15 cellular contexts compared by ENCODE assay signal in genomic region chr1:27609210-27609555, GRCh38. TPM values are rescaled to one million over a fixed set of nuclear protein-coding genes. Genes with fewer than 3 reads are reported as not detected.
A peak's percentile ranks its signal among the peaks of the same experiment; 100 is the strongest.
DNase-seq lines count a peak whose midpoint lies in the region; ATAC-seq, FAIRE-seq and TF ChIP-seq lines count a peak whose summit lies in the region.
"Had no signal": no experiment of that assay in that cellular context is flagged by ENCODE, and none has a peak within 500 bp of the region (broad histone marks: within the 10 kb centered on the region; RNA-seq: fewer than 3 reads in every experiment).

No MANE protein-coding gene starts in this region.

- H3F3A ChIP-seq in SK-N-SH (replicated peaks; ENCODE audit: insufficient read depth), result peaks cover 12% of the 10 kb centered on the region
- no peaks in the 10 kb centered on the region for H3F3A ChIP-seq in GM23248 (ENCODE audit: insufficient read depth)

- intact Hi-C loops in K562 (cut with micrococcal nuclease), result loop anchor here (5.0 kb wide), 3 partner anchors 102 to 312 kb away; no protein-coding TSS in a partner anchor

- H4K20me1 ChIP-seq in SK-N-SH (ENCODE audit: insufficient read depth) (no peaks in the 10 kb centered on the region), GM23248 (ENCODE audit: insufficient read depth) (no peaks in the 10 kb centered on the region), K562 (replicated peaks; ENCODE audit: control insufficient read depth, insufficient read depth, low read length) (0 out of 2 replicates have a peak, but pooled peaks cover 6% of the 10 kb centered on the region)

- TF ChIP-seq RAD21 in SK-N-SH (IDR thresholded peaks at IDR 0.05; ENCODE audit: low read length), result no peak
- TF ChIP-seq RAD21 in K562 (CRISPR knock-in tag; conservative IDR thresholded peaks at IDR 0.05 in 1 of 2, IDR thresholded peaks at IDR 0.05 in 1 of 2), result no peak

- no peak overlapping the region for H2AFZ ChIP-seq in SK-N-SH (ENCODE audit: low read depth)
- no peak overlapping the region for H2AFZ ChIP-seq in GM23248
- H2AFZ ChIP-seq in K562 (ENCODE audit: low read depth, low read length), result no peak overlapping the region

- CTCF ChIA-PET in SK-N-SH (lab: Yijun Ruan, JAX), result interaction anchor here (0.5 to 27.7 kb wide), 19 partner anchors 9 to 563 kb away, joined by 3 to 603 read pairs (median 10); partner anchors contain the start of gene IFI6
- CTCF ChIA-PET in K562 (lab: Yijun Ruan, JAX; ENCODE audit: low intra/inter-chr PET ratio), result interaction anchor here (1.0 to 5.2 kb wide), 5 partner anchors 35 to 1268 kb away, joined by 3 to 157 read pairs (median 5); no protein-coding TSS in a partner anchor

- TF ChIP-seq EP300 in SK-N-SH (IDR thresholded peaks at IDR 0.05; ENCODE audit: borderline replicate concordance in 1 of 2, low read depth in 1 of 2, low read length in 1 of 2), result no peak
- TF ChIP-seq EP300 in K562 (IDR thresholded peaks at IDR 0.05; ENCODE audit: low read length), result no peak

- no TSS peak for BruUV-seq in K562 (replicated peaks; lab: Mats Ljungman, UMichigan)

- peaks cover 4% of the 10 kb centered on the region for H3K27me3 Mint-ChIP-seq in nephron progenitor cell (ENCODE audit: low read depth, poor library complexity)

- TF ChIP-seq CTCF in SK-N-SH (IDR thresholded peaks at IDR 0.05), result no peak
- TF ChIP-seq CTCF in K562 (IDR thresholded peaks at IDR 0.05 in 2 of 3, conservative IDR thresholded peaks at IDR 0.05 in 1 of 3; ENCODE audit: insufficient read depth in 2 of 3, low read depth in 1 of 3, low read length in 3 of 3), result no peak
- no peak for TF ChIP-seq CTCF in nephron progenitor cell (IDR thresholded peaks at IDR 0.05)

- no peaks in the 10 kb centered on the region for H3K9me3 Mint-ChIP-seq in nephron progenitor cell

- no peak overlapping the region for H3K4me2 ChIP-seq in SK-N-SH
- H3K4me2 ChIP-seq in GM23248 (ENCODE audit: unreplicated experiment), result no peak overlapping the region
- peak overlapping the region; percentile 22; the same call in 1 of the 2 replicates for H3K4me2 ChIP-seq in K562 (ENCODE audit: insufficient read depth, low read length)

- no peak overlapping the region for H3K9ac ChIP-seq in SK-N-SH
- H3K9ac ChIP-seq in GM23248, result no peak overlapping the region
- H3K9ac ChIP-seq in K562 (ENCODE audit: insufficient read depth in 1 of 2, low read depth in 2 of 2, low read length in 2 of 2), result no peak overlapping the region

- H3K4me1 ChIP-seq in SK-N-SH (ENCODE audit: control insufficient read depth in 1 of 2, insufficient read depth in 2 of 2, low read depth in 1 of 2, low read length in 1 of 2), result peaks cover 5 to 11% of the 10 kb centered on the region in 2 experiments; a peak in 2 of 4 replicates
- H3K4me1 ChIP-seq in GM23248 (ENCODE audit: insufficient read depth), result 0 out of 2 replicates have a peak, but pooled peaks cover 3% of the 10 kb centered on the region
- H3K4me1 ChIP-seq in K562 (replicated peaks in 1 of 2; ENCODE audit: control insufficient read depth in 2 of 2, insufficient read depth in 2 of 2, low read length in 2 of 2), result peaks cover 26 to 37% of the 10 kb centered on the region in 2 experiments

- H3K27me3 ChIP-seq in SK-N-SH (ENCODE audit: insufficient read depth) (no peaks in the 10 kb centered on the region), GM23248 (replicated peaks; ENCODE audit: insufficient read depth) (no peaks in the 10 kb centered on the region), K562 (ENCODE audit: control insufficient read depth in 2 of 2, insufficient read depth in 2 of 2, low read length in 2 of 2) (peaks cover 9 to 34% of the 10 kb centered on the region in 2 experiments; a peak in 3 of 5 replicates)
- H3K27me3 ChIP-seq: esophagus squamous epithelium had no signal

- no peak overlapping the region for H3K27ac Mint-ChIP-seq in nephron progenitor cell

- H3K79me2 ChIP-seq in SK-N-SH (ENCODE audit: insufficient read depth) (no peaks in the 10 kb centered on the region), GM23248 (ENCODE audit: insufficient read depth) (no peaks in the 10 kb centered on the region), K562 (ENCODE audit: control insufficient read depth, insufficient read depth, low read length) (no peaks in the 10 kb centered on the region)

- in situ Hi-C loops in GM23248 (cut with MboI), result loop anchor here (5.0 to 25.0 kb wide), 3 partner anchors 58 to 497 kb away; no protein-coding TSS in a partner anchor
- in situ Hi-C loops in K562 (cut with MboI), result loop anchor here (5.0 to 25.0 kb wide), 4 partner anchors 54 to 497 kb away; no protein-coding TSS in a partner anchor

- H3K9me1 ChIP-seq in K562 (ENCODE audit: control insufficient read depth, insufficient read depth, low read length), result peaks cover 3% of the 10 kb centered on the region

- no peak for FAIRE-seq in K562 (lab: Jason Lieb, UNC)

- H3K36me3 Mint-ChIP-seq in nephron progenitor cell (ENCODE audit: low read depth), result no peaks in the 10 kb centered on the region

- H3K9me3 ChIP-seq in SK-N-SH, result no peaks in the 10 kb centered on the region
- H3K9me3 ChIP-seq in GM23248 (ENCODE audit: low read depth), result no peaks in the 10 kb centered on the region
- no peaks in the 10 kb centered on the region for H3K9me3 ChIP-seq in K562 (replicated peaks; ENCODE audit: control insufficient read depth, insufficient read depth, low read depth, low read length)
- H3K9me3 ChIP-seq: esophagus squamous epithelium had no signal

- POLR2A ChIA-PET in SK-N-SH (lab: Yijun Ruan, JAX) (no interaction called here), K562 (lab: Yijun Ruan, JAX) (no interaction called here)

- H3K27ac ChIP-seq in SK-N-SH (ENCODE audit: low read depth in 2 of 2, low read length in 1 of 2), result no peak overlapping the region
- H3K27ac ChIP-seq in GM23248, result no peak overlapping the region
- no peak overlapping the region for H3K27ac ChIP-seq in K562 (ENCODE audit: extremely low read depth, low read depth, low read length)
- H3K27ac ChIP-seq: esophagus squamous epithelium had no signal

- H3K4me1 Mint-ChIP-seq in nephron progenitor cell, result peaks cover 23% of the 10 kb centered on the region

- H3K4me3 ChIP-seq in SK-N-SH (ENCODE audit: low read depth in 2 of 2, low read length in 1 of 2) (no peak overlapping the region), GM23248 (no peak overlapping the region), K562 (no peak overlapping the region)
- H3K4me3 ChIP-seq: esophagus squamous epithelium had no signal

- 87% methylated on average over 3 of the region's 3 CpGs for WGBS in SK-N-SH (ENCODE audit: low lambda C conversion rate)
- 38 to 66% methylated on average over 2 to 3 of the region's 3 CpGs for WGBS in GM23248 (ENCODE audit: low coverage in 1 of 2, low lambda C conversion rate in 2 of 2, missing lambda C conversion rate in 2 of 2), 2 experiments
- 8% methylated on average over 3 of the region's 3 CpGs for WGBS in K562 (ENCODE audit: insufficient coverage, low coverage, missing lambda C conversion rate)

- H3K9me2 ChIP-seq in SK-N-SH (no peaks in the 10 kb centered on the region), GM23248 (ENCODE audit: insufficient read depth) (no peaks in the 10 kb centered on the region)

- DNase-seq in SK-N-SH (no peak), GM23248 (peak; percentile 23), K562 (ENCODE audit: extremely low read depth in 1 of 4, low spot score in 3 of 4) (no peak), nephron progenitor cell (no peak)
- peak; percentile 25 for DNase-seq in stimulated activated CD8-positive, alpha-beta memory T cell treated with anti-CD3 and anti-CD28 coated beads, Interleukin-4, amount 100 ng/mL, for 48 hours
- DNase-seq: activated CD4-positive, CD25-positive, alpha-beta regulatory T cell treated with anti-CD3 and anti-CD28 coated beads, Interleukin-2, amount 50 U/mL, for 72 hours; NCI-H524 treated with DMSO at 0.1 percent for 48 hours had no signal

- ATAC-seq in SK-N-SH treated with all-trans-retinoic acid at 6 μM for 48 hours, result no peak
- no peak for ATAC-seq in K562
- ATAC-seq in HG03135 (IDR thresholded peaks at IDR 0.05; ENCODE audit: unreplicated experiment), result no peak
- ATAC-seq in GM18868 (IDR thresholded peaks at IDR 0.05; ENCODE audit: unreplicated experiment), result no peak

- no peak overlapping the region for H3K4me3 Mint-ChIP-seq in nephron progenitor cell

- H3K36me3 ChIP-seq in SK-N-SH (replicated peaks in 1 of 2; ENCODE audit: control insufficient read depth in 1 of 2, insufficient read depth in 2 of 2, low read length in 1 of 2) (no peaks in the 10 kb centered on the region), GM23248 (ENCODE audit: low read depth) (no peaks in the 10 kb centered on the region), K562 (ENCODE audit: control insufficient read depth, insufficient read depth, low read length) (no peaks in the 10 kb centered on the region)
- H3K36me3 ChIP-seq: esophagus squamous epithelium had no signal

- TF ChIP-seq POLR2A in K562 (conservative IDR thresholded peaks at IDR 0.05), result no peak

RNA-seq across cellular contexts. Expression of gene AHDC1, which starts 5.2 kb away (rescaled TPM):
- polyA plus RNA-seq in SK-N-SH (2012; rRNA removed) (3.1 and 8.5 TPM in 2 replicates), GM23248 (2016; fragmentation: Nextera tagmentation; extraction: Ambion mirVana) (3.9 and 4.5 TPM in 2 replicates), K562 (2011; rRNA removed) (3.1 and 4.2 TPM in 2 replicates), K562 (2014; fragmentation: Illumina TruSeq; extraction: Trizol) (5.4 and 9.5 TPM in 2 replicates), K562 (2014; fragmentation: Nextera tagmentation; extraction: Ambion mirVana) (under 1 TPM; 0.21 to 0.59 TPM), K562 (2014; rRNA removed) (8.5 and 9.0 TPM in 2 replicates)
- polyA plus RNA-seq in SK-N-SH (2012; cell fraction: cytosol; rRNA removed), result 3.2 and 4.4 TPM in 2 replicates
- polyA plus RNA-seq in SK-N-SH (2012; cell fraction: nucleus; rRNA removed), result 19.2 and 28.1 TPM in 2 replicates
- total RNA-seq in GM23248 (2014; rRNA removed; shearing (Covaris generic)), result 5.3 and 5.8 TPM in 2 replicates
- 62.5 and 101 TPM in 2 replicates for total RNA-seq in K562 (2011; cell fraction: chromatin; rRNA removed; ENCODE audit: low replicate concordance)
- 36.7 and 38.9 TPM in 2 replicates for total RNA-seq in K562 (2011; cell fraction: nucleolus; rRNA removed)
- total RNA-seq in K562 (2011; cell fraction: nucleoplasm; rRNA removed), result 49.2 and 72.8 TPM in 2 replicates
- total RNA-seq in K562 (2014; rRNA removed) (7.9 and 12.5 TPM in 2 replicates), K562 (2014; rRNA removed; fragmentation: Illumina TruSeq; extraction: Trizol) (3.6 and 4.6 TPM in 2 replicates), K562 (2015; rRNA removed; fragmentation: Illumina TruSeq; extraction: Trizol) (4.7 and 4.8 TPM in 2 replicates), K562 (2021) (36.4 and 37.8 TPM in 2 replicates)
- polyA plus RNA-seq in K562 (2011; cell fraction: cytosol; rRNA removed), result 2.3 and 3.9 TPM in 2 replicates
- 13.3 and 21.8 TPM in 2 replicates for polyA plus RNA-seq in K562 (2011; cell fraction: nucleus; rRNA removed)
- 13.7 and 18.2 TPM in 2 replicates for polyA plus RNA-seq in K562 (2012)
- polyA minus RNA-seq in K562 (2011; rRNA and poly(A)+ RNA removed), result 3.7 and 9.1 TPM in 2 replicates
- polyA minus RNA-seq in K562 (2011; cell fraction: cytosol; rRNA and poly(A)+ RNA removed), result 12.2 and 15.2 TPM in 2 replicates
- polyA minus RNA-seq in K562 (2011; cell fraction: nucleus; rRNA and poly(A)+ RNA removed), result 10.6 and 11.6 TPM in 2 replicates

RNA-seq across cellular contexts. Expression of gene FGR, which starts 25.8 kb away (rescaled TPM):
- not detected in 2 replicates for polyA plus RNA-seq in SK-N-SH (2012; rRNA removed)
- polyA plus RNA-seq in SK-N-SH (2012; cell fraction: cytosol; rRNA removed), result not detected in 2 replicates
- polyA plus RNA-seq in SK-N-SH (2012; cell fraction: nucleus; rRNA removed), result 0.01 TPM in 1 of 2 replicates, not detected in the other
- not detected in 2 replicates for total RNA-seq in GM23248 (2014; rRNA removed; shearing (Covaris generic))
- polyA plus RNA-seq in GM23248 (2016; fragmentation: Nextera tagmentation; extraction: Ambion mirVana), result not detected in 2 replicates
- total RNA-seq in K562 (2011; cell fraction: chromatin; rRNA removed; ENCODE audit: low replicate concordance), result not detected in 2 replicates
- not detected in 2 replicates for total RNA-seq in K562 (2011; cell fraction: nucleolus; rRNA removed)
- total RNA-seq in K562 (2011; cell fraction: nucleoplasm; rRNA removed), result not detected in 2 replicates
- not detected in 2 replicates for total RNA-seq in K562 (2014; rRNA removed)
- total RNA-seq in K562 (2014; rRNA removed; fragmentation: Illumina TruSeq; extraction: Trizol), result not detected in 2 replicates
- not detected in 2 replicates for total RNA-seq in K562 (2015; rRNA removed; fragmentation: Illumina TruSeq; extraction: Trizol)
- total RNA-seq in K562 (2021), result 0.11 and 0.38 TPM in 2 replicates
- 0.04 TPM in 1 of 2 replicates, not detected in the other for polyA plus RNA-seq in K562 (2011; rRNA removed)
- 0.06 TPM in 1 of 2 replicates, not detected in the other for polyA plus RNA-seq in K562 (2011; cell fraction: cytosol; rRNA removed)
- polyA plus RNA-seq in K562 (2011; cell fraction: nucleus; rRNA removed), result 0.20 TPM in 1 of 2 replicates, not detected in the other
- not detected in 2 replicates for polyA plus RNA-seq in K562 (2012)
- polyA plus RNA-seq in K562 (2014; fragmentation: Illumina TruSeq; extraction: Trizol), result not detected in 2 replicates
- not detected for polyA plus RNA-seq in K562 (2014; fragmentation: Nextera tagmentation; extraction: Ambion mirVana)
- not detected in 2 replicates for polyA plus RNA-seq in K562 (2014; rRNA removed)
- polyA minus RNA-seq in K562 (2011; rRNA and poly(A)+ RNA removed), result not detected in 2 replicates
- polyA minus RNA-seq in K562 (2011; cell fraction: cytosol; rRNA and poly(A)+ RNA removed), result not detected in 2 replicates
- not detected in 2 replicates for polyA minus RNA-seq in K562 (2011; cell fraction: nucleus; rRNA and poly(A)+ RNA removed)
- total RNA-seq: A172, LHCN-M2, PC-3, SK-MEL-5 had no signal

Comparison
In these comparisons a context has a peak if more than half of its experiments do, and no peak if none do; other contexts are left out.
1. DNase-seq: peak in GM23248 (single experiment) and stimulated activated CD8-positive, alpha-beta memory T cell treated with anti-CD3 and anti-CD28 coated beads, Interleukin-4, amount 100 ng/mL, for 48 hours (single experiment); none in SK-N-SH (single experiment), K562 (0 of 4) and nephron progenitor cell (single experiment).